Comparison of ENCODE assay signal across 8 cellular contexts in genomic region chr7:4221043-4221442, GRCh38.
"Had no signal": no experiment of that assay in that cellular context is flagged by ENCODE, and none has a peak within 500 bp of the region (broad histone marks: within the 10 kb centered on the region; RNA-seq: fewer than 3 reads in every experiment).

No MANE protein-coding gene starts in this region.

- H3K27ac ChIP-seq: GM23248 had no signal

- H3K9me3 ChIP-seq: HAP-1 had no signal

- H3K4me1 ChIP-seq: HAP-1 had no signal

- H3K4me3 Mint-ChIP-seq: H9, HFFc6 had no signal

- H3K4me3 ChIP-seq: GM23248, HAP-1 had no signal

- ATAC-seq: HCT116 had no signal

- H3K36me3 ChIP-seq: HAP-1 had no signal

- H3K9me3 Mint-ChIP-seq: H9 had no signal

- H2AFZ ChIP-seq: GM23248 had no signal

- H3K9ac ChIP-seq: GM23248 had no signal

- DNase-seq: GM23248, GOT3, H7, H9, HCEC 1CT, HFFc6 had no signal

- H3K27ac Mint-ChIP-seq: H9, HFFc6 had no signal
